17 cellular contexts compared by ENCODE assay signal in the genomic region with DNA sequence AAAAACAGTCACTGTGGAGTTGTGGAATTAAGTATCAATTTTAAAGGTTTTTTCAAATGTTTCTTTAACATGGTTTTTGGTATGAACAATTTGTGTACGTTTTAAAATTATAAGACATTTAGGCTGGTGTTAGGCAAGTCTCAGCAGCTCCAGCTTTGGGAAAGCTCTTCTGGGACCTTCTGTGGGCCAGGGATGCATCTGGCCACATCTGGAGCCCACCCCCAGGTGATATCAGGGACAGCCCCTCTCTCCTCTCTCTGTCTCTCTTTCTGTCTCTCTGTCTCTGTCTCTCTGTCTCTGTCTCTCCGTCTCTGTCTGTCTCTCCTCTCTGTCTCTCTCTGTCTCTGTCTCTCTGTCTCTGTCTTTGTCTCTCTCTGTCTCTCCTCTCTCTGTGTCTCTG. TPM values are rescaled to one million over a fixed set of nuclear protein-coding genes. Genes with fewer than 3 reads are reported as not detected.
DNase-seq lines count a peak whose midpoint lies in the region; ATAC-seq and TF ChIP-seq lines count a peak whose summit lies in the region.
"Had no signal": no experiment of that assay in that cellular context is flagged by ENCODE, and none has a peak within 500 bp of the region (broad histone marks: within the 10 kb centered on the region; RNA-seq: fewer than 3 reads in every experiment).

No MANE protein-coding gene starts in this region.

- H3K27me3 ChIP-seq in right cardiac atrium (ENCODE audit: control insufficient read depth, insufficient read depth) (no peaks in the 10 kb centered on the region), esophagus muscularis mucosa (no peaks in the 10 kb centered on the region), skeletal muscle tissue (ENCODE audit: control insufficient read depth in 3 of 3, insufficient read depth in 3 of 3, low read length in 3 of 3) (peaks cover 0 to 9% (median 3%) of the 10 kb centered on the region in 3 donors)
- H3K27me3 ChIP-seq: SJSA1 had no signal

- H3K36me3 ChIP-seq in esophagus muscularis mucosa (peaks cover 4 to 17% (median 16%) of the 10 kb centered on the region in 4 donors), skeletal muscle tissue (ENCODE audit: control insufficient read depth in 3 of 3, insufficient read depth in 3 of 3, low read length in 3 of 3) (peaks cover 0 to 9% (median 8%) of the 10 kb centered on the region in 3 donors)

- no peak for ATAC-seq in right cardiac atrium
- no peak for ATAC-seq in Right ventricle myocardium superior (ENCODE audit: poor library complexity)
- ATAC-seq in GM18868 (IDR thresholded peaks at IDR 0.05; ENCODE audit: unreplicated experiment), result no peak
- no peak for ATAC-seq in activated T-cell treated with anti-CD3 and anti-CD28 coated beads, Interleukin-2, amount 50 U/mL, for 72 hours (replicated peaks in 1 of 2)
- ATAC-seq in HG03442 (IDR thresholded peaks at IDR 0.05; ENCODE audit: unreplicated experiment), result no peak
- ATAC-seq in HG02884 (IDR thresholded peaks at IDR 0.05; ENCODE audit: unreplicated experiment), result no peak

- H3K27me3 Mint-ChIP-seq in activated T-cell treated with anti-CD3 and anti-CD28 coated beads, Interleukin-2, amount 50 U/mL, for 72 hours (ENCODE audit: low read depth), result peaks cover 24% of the 10 kb centered on the region

- TF ChIP-seq POLR2A in esophagus muscularis mucosa (IDR thresholded peaks at IDR 0.05; ENCODE audit: low read depth), result no peak

- peak overlapping the region; percentile 76 for H3K27ac ChIP-seq in right cardiac atrium (ENCODE audit: low read length)
- peak overlapping the region; percentile 96 to 99 (median 98) for H3K27ac ChIP-seq in esophagus muscularis mucosa (replicated peaks in 1 of 4)
- H3K27ac ChIP-seq in skeletal muscle tissue (ENCODE audit: low read depth, low read length), result peak overlapping the region; percentile 86

- peaks cover 23% of the 10 kb centered on the region for H3K4me1 Mint-ChIP-seq in activated T-cell treated with anti-CD3 and anti-CD28 coated beads, Interleukin-2, amount 50 U/mL, for 72 hours (ENCODE audit: low read depth)

- H3K4me3 ChIP-seq in right cardiac atrium (ENCODE audit: low read length) (no peak overlapping the region), esophagus muscularis mucosa (peak overlapping the region in 1 of 4 donors; percentile 71), skeletal muscle tissue (ENCODE audit: low read length in 3 of 3) (no peak overlapping the region)

- no peaks in the 10 kb centered on the region for H3K9me3 Mint-ChIP-seq in activated T-cell treated with anti-CD3 and anti-CD28 coated beads, Interleukin-2, amount 50 U/mL, for 72 hours
- H3K9me3 Mint-ChIP-seq: activated naive CD8-positive, alpha-beta T cell treated with anti-CD3 and anti-CD28 coated beads for 36 hours; activated T-helper 17 cell treated with anti-CD3 and anti-CD28 coated beads, Interleukin-2, amount 50 U/mL, for 72 hours; effector memory CD8-positive, alpha-beta T cell; nephron; T-helper 1 cell treated with Interleukin-12 subunit alpha and Interleukin-12 subunit beta and Interleukin-4 antibody, amounts not matched to agents 30 μg/mL and 1 μg/mL, for 36 hours had no signal

- no peak overlapping the region for H3K4me3 Mint-ChIP-seq in activated T-cell treated with anti-CD3 and anti-CD28 coated beads, Interleukin-2, amount 50 U/mL, for 72 hours
- H3K4me3 Mint-ChIP-seq: activated naive CD8-positive, alpha-beta T cell treated with anti-CD3 and anti-CD28 coated beads for 36 hours; activated T-helper 17 cell treated with anti-CD3 and anti-CD28 coated beads, Interleukin-2, amount 50 U/mL, for 72 hours; effector memory CD8-positive, alpha-beta T cell; T-helper 1 cell treated with Interleukin-12 subunit alpha and Interleukin-12 subunit beta and Interleukin-4 antibody, amounts not matched to agents 30 μg/mL and 1 μg/mL, for 36 hours had no signal

- no peak for TF ChIP-seq EP300 in esophagus muscularis mucosa (IDR thresholded peaks at IDR 0.05)

- no peak for TF ChIP-seq CTCF in esophagus muscularis mucosa (IDR thresholded peaks at IDR 0.05)

- WGBS in right cardiac atrium, result 70% methylated on average over 2 of the region's 2 CpGs
- WGBS in esophagus muscularis mucosa, result 40% methylated on average over 2 of the region's 2 CpGs

- no peaks in the 10 kb centered on the region for H3K36me3 Mint-ChIP-seq in activated T-cell treated with anti-CD3 and anti-CD28 coated beads, Interleukin-2, amount 50 U/mL, for 72 hours (ENCODE audit: insufficient read depth in 2 of 2)

- DNase-seq in right cardiac atrium (no peak), Right ventricle myocardium superior (no peak), esophagus muscularis mucosa (ENCODE audit: extremely low spot score) (no peak)
- no peak for DNase-seq in activated T-cell treated with anti-CD3 and anti-CD28 coated beads, Interleukin-2, amount 50 U/mL, for 72 hours
- DNase-seq: activated CD4-positive, alpha-beta T cell treated with anti-CD3 and anti-CD28 coated beads, Interleukin-2, amount 50 U/mL, for 1 hour; activated naive CD8-positive, alpha-beta T cell treated with anti-CD3 and anti-CD28 coated beads for 36 hours; effector memory CD8-positive, alpha-beta T cell; NCI-H510A had no signal

- H3K9me3 ChIP-seq in right cardiac atrium (ENCODE audit: control insufficient read depth, low read length), result no peaks in the 10 kb centered on the region
- H3K9me3 ChIP-seq in esophagus muscularis mucosa, result no peaks in the 10 kb centered on the region
- no peaks in the 10 kb centered on the region for H3K9me3 ChIP-seq in skeletal muscle tissue (ENCODE audit: control insufficient read depth in 3 of 3, low read length in 3 of 3)
- H3K9me3 ChIP-seq: SJSA1 had no signal

- intact Hi-C loops in right cardiac atrium (cut with DNase I) (loop anchor here in 3 of 4 donors (5.0 kb wide), 2 partner anchors 47 to 117 kb away; a partner anchor contains a TSS), Right ventricle myocardium superior (cut with DNase I) (loop anchor here (10.0 kb wide), 1 partner anchor 75 kb away; no protein-coding TSS in a partner anchor), esophagus muscularis mucosa (cut with DNase I) (loop anchor here (5.0 kb wide), 1 partner anchor 47 kb away; no protein-coding TSS in a partner anchor)

- H3K27ac Mint-ChIP-seq in activated T-cell treated with anti-CD3 and anti-CD28 coated beads, Interleukin-2, amount 50 U/mL, for 72 hours, result no peak overlapping the region
- H3K27ac Mint-ChIP-seq: activated naive CD8-positive, alpha-beta T cell treated with anti-CD3 and anti-CD28 coated beads for 36 hours; activated T-helper 17 cell treated with anti-CD3 and anti-CD28 coated beads, Interleukin-2, amount 50 U/mL, for 72 hours; effector memory CD8-positive, alpha-beta T cell; T-helper 1 cell treated with Interleukin-12 subunit alpha and Interleukin-12 subunit beta and Interleukin-4 antibody, amounts not matched to agents 30 μg/mL and 1 μg/mL, for 36 hours had no signal

- H3K4me1 ChIP-seq in right cardiac atrium (ENCODE audit: control insufficient read depth, insufficient read depth, low read length), result peaks cover under 1% of the 10 kb centered on the region
- H3K4me1 ChIP-seq in esophagus muscularis mucosa, result peaks cover 51 to 80% (median 76%) of the 10 kb centered on the region in 4 donors
- H3K4me1 ChIP-seq in skeletal muscle tissue (ENCODE audit: control insufficient read depth in 3 of 3, insufficient read depth in 3 of 3, low read length in 3 of 3), result peaks cover 14 to 20% (median 17%) of the 10 kb centered on the region in 3 donors
- H3K4me1 ChIP-seq: parathyroid adenoma had no signal

- H3K9ac ChIP-seq in skeletal muscle tissue (ENCODE audit: low read depth in 1 of 3, low read length in 3 of 3), result peak overlapping the region in 1 of 3 donors; percentile 79
- H3K9ac ChIP-seq: parathyroid adenoma had no signal

RNA-seq across cellular contexts. Expression of a gene that starts 1.3 kb away (rescaled TPM):
- total RNA-seq in right cardiac atrium (100 to 1,000 TPM; 112 to 192 (median 171) TPM), Right ventricle myocardium superior (173 TPM), esophagus muscularis mucosa (1,000 to 10,000 TPM in 2 of 4 donors, 100 to 1,000 TPM in 2; 646 to 1,432 (median 1,078) TPM), skeletal muscle tissue (270 TPM)
- 165 TPM for polyA plus RNA-seq in right cardiac atrium
- 1 to 10 TPM; 1.7 to 2.8 TPM for total RNA-seq in activated T-cell treated with anti-CD3 and anti-CD28 coated beads, Interleukin-2, amount 50 U/mL, for 72 hours

Comparison
In these comparisons a context has a peak if more than half of its experiments do, and no peak if none do; other contexts are left out.
1. RNA of a gene that starts 1.3 kb away (total RNA-seq): 646 to 1,432 TPM in esophagus muscularis mucosa, 270 TPM in skeletal muscle tissue (single experiment), 112 to 192 TPM in right cardiac atrium and 173 TPM in Right ventricle myocardium superior (single experiment); 1.7 to 2.8 TPM in activated T-cell treated with anti-CD3 and anti-CD28 coated beads, Interleukin-2, amount 50 U/mL, for 72 hours; every median in the first group is over 10 times any median in the second.
2. Peak in every context shown above with its lines, with median percentiles within 50 percentile points of each other: H3K27ac ChIP-seq.